Comparison of ENCODE assay signal across 12 cellular contexts in genomic region chr2:98467082-98467536, GRCh38. TPM values are rescaled to one million over a fixed set of nuclear protein-coding genes. Genes with fewer than 3 reads are reported as not detected.
DNase-seq lines count a peak whose midpoint lies in the region; ATAC-seq and TF ChIP-seq lines count a peak whose summit lies in the region.
"Had no signal": no experiment of that assay in that cellular context is flagged by ENCODE, and none has a peak within 500 bp of the region (broad histone marks: within the 10 kb centered on the region; RNA-seq: fewer than 3 reads in every experiment).

No MANE protein-coding gene starts in this region.

- WGBS in smooth muscle cell (ENCODE audit: low lambda C conversion rate), result 88% methylated on average over 11 of the region's 11 CpGs
- 92 to 93% methylated on average over 11 of the region's 11 CpGs for WGBS in lower leg skin, 2 donors

- 0 out of 2 replicates have a peak overlapping the region, but pooled peaks have one; percentile 12 for H3K27ac Mint-ChIP-seq in GM23338
- peak overlapping the region; percentile 96 for H3K27ac Mint-ChIP-seq in activated T-cell treated with anti-CD3 and anti-CD28 coated beads, Interleukin-2, amount 50 U/mL, for 24 hours

- H3K9ac ChIP-seq in BLaER1 (no peak overlapping the region), smooth muscle cell (ENCODE audit: low read depth) (no peak overlapping the region)

- TF ChIP-seq POLR2A in lower leg skin (IDR thresholded peaks at IDR 0.05), result no peak

- H3K9me3 Mint-ChIP-seq in GM23338, result no peaks in the 10 kb centered on the region
- H3K9me3 Mint-ChIP-seq in activated T-cell treated with anti-CD3 and anti-CD28 coated beads, Interleukin-2, amount 50 U/mL, for 24 hours, result no peaks in the 10 kb centered on the region

- no peak overlapping the region for H3K4me3 ChIP-seq in BLaER1
- H3K4me3 ChIP-seq in GM23338, result no peak overlapping the region
- H3K4me3 ChIP-seq in smooth muscle cell, result no peak overlapping the region
- H3K4me3 ChIP-seq in lower leg skin (ENCODE audit: low read depth, poor library complexity, severe bottlenecking), result no peak overlapping the region

- H3K27ac ChIP-seq in BLaER1, result peak overlapping the region; percentile 82
- no peak overlapping the region for H3K27ac ChIP-seq in GM23338 (ENCODE audit: low read depth)
- H3K27ac ChIP-seq in smooth muscle cell (ENCODE audit: low read depth), result no peak overlapping the region

- H2AFZ ChIP-seq in GM23338 (no peak overlapping the region), smooth muscle cell (ENCODE audit: low read depth) (no peak overlapping the region)

- ATAC-seq in GM23338 (no peak), omental fat pad (ENCODE audit: low FRiP score) (no peak), HG03442 (IDR thresholded peaks at IDR 0.05; ENCODE audit: unreplicated experiment) (no peak)

- DNase-seq in GM23338 (ENCODE audit: low spot score) (no peak), mesenteric fat pad (ENCODE audit: low spot score) (peak; percentile 74), omental fat pad (ENCODE audit: low spot score) (no peak), smooth muscle cell (lab: John Stamatoyannopoulos, UW; ENCODE audit: unreplicated experiment) (no peak), lower leg skin (ENCODE audit: low spot score in 2 of 2) (no peak)
- DNase-seq in activated T-cell treated with anti-CD3 and anti-CD28 coated beads, Interleukin-2, amount 50 U/mL, for 24 hours, result peak; percentile 42
- DNase-seq: AML-193, HCEC 1CT, NCI-H1105 treated with DMSO at 0.1 percent for 48 hours, NCI-H2227 treated with DMSO at 0.1 percent for 48 hours had no signal

- H3K9me3 ChIP-seq in BLaER1 (0 out of 2 replicates have a peak, but pooled peaks cover 4% of the 10 kb centered on the region), smooth muscle cell (replicated peaks; ENCODE audit: low read depth) (no peaks in the 10 kb centered on the region)

- H3K27me3 ChIP-seq in BLaER1 (no peaks in the 10 kb centered on the region), GM23338 (ENCODE audit: insufficient read depth) (no peaks in the 10 kb centered on the region), smooth muscle cell (ENCODE audit: low read depth) (no peaks in the 10 kb centered on the region)

- no peaks in the 10 kb centered on the region for H3K9me2 ChIP-seq in GM23338 (ENCODE audit: insufficient read depth)

- TF ChIP-seq CTCF in GM23338 (conservative IDR thresholded peaks at IDR 0.05; ENCODE audit: low read depth in 2 of 2), result no peak
- TF ChIP-seq CTCF in omental fat pad (IDR thresholded peaks at IDR 0.05), result no peak
- TF ChIP-seq CTCF in smooth muscle cell (IDR thresholded peaks at IDR 0.05; ENCODE audit: borderline replicate concordance, insufficient read depth, poor library complexity, severe bottlenecking), result no peak
- no peak for TF ChIP-seq CTCF in lower leg skin (IDR thresholded peaks at IDR 0.05)

- no peaks in the 10 kb centered on the region for H3F3A ChIP-seq in GM23338 (replicated peaks; ENCODE audit: low read depth)
- H3F3A ChIP-seq in smooth muscle cell (ENCODE audit: low read depth), result no peaks in the 10 kb centered on the region

- intact Hi-C loops in lower leg skin (cut with DNase I; ENCODE audit: low total_unique reads), result no loop called here

- H3K4me2 ChIP-seq in BLaER1 (peak overlapping the region; percentile 93), GM23338 (no peak overlapping the region), smooth muscle cell (no peak overlapping the region)

- peaks cover 4% of the 10 kb centered on the region; the same call in 2 of the 3 replicates for H3K36me3 Mint-ChIP-seq in GM23338 (ENCODE audit: low read depth)
- H3K36me3 Mint-ChIP-seq in activated T-cell treated with anti-CD3 and anti-CD28 coated beads, Interleukin-2, amount 50 U/mL, for 24 hours (ENCODE audit: low read depth), result peaks cover 16% of the 10 kb centered on the region

- H3K27me3 Mint-ChIP-seq in GM23338 (ENCODE audit: insufficient read depth, low read depth, poor library complexity), result peaks cover 2% of the 10 kb centered on the region
- H3K27me3 Mint-ChIP-seq in activated T-cell treated with anti-CD3 and anti-CD28 coated beads, Interleukin-2, amount 50 U/mL, for 24 hours, result no peaks in the 10 kb centered on the region

- H3K4me3 Mint-ChIP-seq in GM23338, result no peak overlapping the region
- peak overlapping the region; percentile 71 for H3K4me3 Mint-ChIP-seq in activated T-cell treated with anti-CD3 and anti-CD28 coated beads, Interleukin-2, amount 50 U/mL, for 24 hours

- H3K4me1 ChIP-seq in BLaER1 (peaks cover 61% of the 10 kb centered on the region), GM23338 (ENCODE audit: insufficient read depth) (peaks cover 20% of the 10 kb centered on the region), smooth muscle cell (ENCODE audit: low read depth) (no peaks in the 10 kb centered on the region)

- H3K4me1 Mint-ChIP-seq in GM23338, result peaks cover 41% of the 10 kb centered on the region
- H3K4me1 Mint-ChIP-seq in activated T-cell treated with anti-CD3 and anti-CD28 coated beads, Interleukin-2, amount 50 U/mL, for 24 hours (ENCODE audit: low read depth), result peaks cover 86% of the 10 kb centered on the region

- H3K79me2 ChIP-seq in GM23338 (replicated peaks; ENCODE audit: insufficient read depth) (peaks cover 95% of the 10 kb centered on the region), smooth muscle cell (ENCODE audit: low read depth) (peaks cover 22% of the 10 kb centered on the region)

- H4K20me1 ChIP-seq in BLaER1 (peaks cover 36% of the 10 kb centered on the region), GM23338 (replicated peaks; ENCODE audit: insufficient read depth) (no peaks in the 10 kb centered on the region; the same call in 1 of the 2 replicates), smooth muscle cell (ENCODE audit: low read depth) (peaks cover 77% of the 10 kb centered on the region)

- H3K36me3 ChIP-seq in BLaER1 (0 out of 2 replicates have a peak, but pooled peaks cover 7% of the 10 kb centered on the region), GM23338 (ENCODE audit: insufficient read depth) (no peaks in the 10 kb centered on the region), smooth muscle cell (ENCODE audit: low read depth) (no peaks in the 10 kb centered on the region)

TF ChIP-seq in GM23338, 12 proteins besides CTCF, POLR2A, EP300 and RAD21 (continues in another document):
- TF ChIP-seq ZNF331 (CRISPR knock-in tag; IDR thresholded peaks at IDR 0.05; ENCODE audit: low read depth), result no peak

RNA-seq across cellular contexts. Expression of gene INPP4A, which starts 22.5 kb away (rescaled TPM):
- 36.9 and 42.3 TPM in 2 replicates for total RNA-seq in GM23338 (2014; rRNA removed; shearing (Covaris generic))
- polyA plus RNA-seq in GM23338 (2016; fragmentation: Nextera tagmentation; extraction: Ambion mirVana) (6.5 and 8.5 TPM in 2 replicates), smooth muscle cell (10.1 and 11.3 TPM in 2 replicates)
- total RNA-seq in mesenteric fat pad (30.3 TPM), omental fat pad (10 to 100 TPM; 19.6 to 32.2 (median 28.0) TPM), smooth muscle cell (11.7 and 17.3 TPM in 2 replicates), lower leg skin (10 to 100 TPM in 3 of 4 donors, 1 to 10 TPM in 1; 6.7 to 15.5 (median 10.7) TPM)

Comparison
In these comparisons a context has a peak if more than half of its experiments do, and no peak if none do; other contexts are left out.
1. DNase-seq: peak in activated T-cell treated with anti-CD3 and anti-CD28 coated beads, Interleukin-2, amount 50 U/mL, for 24 hours (single experiment) and mesenteric fat pad (single experiment); none in GM23338 (single experiment), omental fat pad (single experiment), smooth muscle cell (single experiment) and lower leg skin (0 of 2).